9 cellular contexts compared by ENCODE assay signal in the genomic region with DNA sequence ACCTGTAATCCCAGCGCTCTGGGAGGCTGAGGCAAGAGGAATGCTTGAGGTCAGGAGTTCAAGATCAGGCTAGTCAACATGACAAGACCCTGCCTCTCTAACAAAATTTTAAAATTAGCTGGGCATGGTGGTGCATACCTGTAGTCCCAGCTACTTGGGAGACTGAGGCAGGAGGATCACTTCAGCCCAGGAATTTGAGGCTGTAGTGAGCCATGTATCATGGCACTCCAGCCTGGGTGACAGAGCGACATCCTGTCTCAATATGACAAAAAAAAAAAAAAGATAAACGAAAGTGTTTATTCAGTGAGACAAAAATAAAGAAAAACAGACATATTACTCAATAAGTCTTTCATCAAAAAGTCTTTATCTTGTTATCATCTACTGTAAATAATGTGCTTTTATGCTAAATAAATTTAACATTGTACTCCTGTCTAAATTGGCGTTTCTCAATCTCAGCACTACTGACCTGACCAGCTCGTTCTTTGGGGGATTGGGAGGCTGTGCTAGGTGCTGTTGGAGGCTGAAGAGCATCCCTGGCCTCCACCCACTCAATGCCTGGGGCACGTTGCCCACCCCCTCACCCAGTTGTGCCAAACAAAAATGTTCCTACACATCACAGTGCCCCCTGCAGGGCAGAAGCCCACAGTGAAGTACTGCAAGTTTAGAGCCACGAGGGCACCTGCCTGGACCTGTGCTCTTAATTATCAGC. TPM values are rescaled to one million over a fixed set of nuclear protein-coding genes. Genes with fewer than 3 reads are reported as not detected.
DNase-seq lines count a peak whose midpoint lies in the region; ATAC-seq, FAIRE-seq and TF ChIP-seq lines count a peak whose summit lies in the region.
"Had no signal": no experiment of that assay in that cellular context is flagged by ENCODE, and none has a peak within 500 bp of the region (broad histone marks: within the 10 kb centered on the region; RNA-seq: fewer than 3 reads in every experiment).

No MANE protein-coding gene starts in this region.

- peak; percentile 28 for TF ChIP-seq RAD21 in SK-N-SH (IDR thresholded peaks at IDR 0.05; ENCODE audit: low read length)

- H3K9me3 ChIP-seq in SK-N-SH (no peaks in the 10 kb centered on the region), pancreas (no peaks in the 10 kb centered on the region)
- H3K9me3 ChIP-seq: stomach had no signal

- ATAC-seq in SK-N-SH treated with all-trans-retinoic acid at 6 μM for 48 hours (no peak), pancreas (peak in 2 of 4 donors; percentile 23 to 28), HG03095 (IDR thresholded peaks at IDR 0.05; ENCODE audit: unreplicated experiment) (no peak), GM21723 (IDR thresholded peaks at IDR 0.05; ENCODE audit: unreplicated experiment) (no peak), GM18907 (IDR thresholded peaks at IDR 0.05; ENCODE audit: unreplicated experiment) (no peak)

- TF ChIP-seq CTCF in SK-N-SH (IDR thresholded peaks at IDR 0.05) (peak; percentile 69), LNCaP clone FGC (IDR thresholded peaks at IDR 0.05; ENCODE audit: control insufficient read depth, extremely low read depth, insufficient read depth) (peak; percentile 56), brain microvascular endothelial cell (IDR thresholded peaks at IDR 0.05; ENCODE audit: low read depth, low read length, missing control alignments) (peak; percentile 73), pancreas (IDR thresholded peaks at IDR 0.05) (peak in 3 of 4 donors; percentile 24 to 31 (median 24))

- H3K27ac ChIP-seq in SK-N-SH (ENCODE audit: low read depth in 2 of 2, low read length in 1 of 2) (no peak overlapping the region), brain microvascular endothelial cell (no peak overlapping the region), pancreas (no peak overlapping the region)
- H3K27ac ChIP-seq: stomach had no signal

- POLR2A ChIA-PET in SK-N-SH (lab: Yijun Ruan, JAX): no interaction called here

- WGBS in SK-N-SH (ENCODE audit: low lambda C conversion rate): 88% methylated on average over 7 of the region's 7 CpGs
- 83 to 84% methylated on average over 7 of the region's 7 CpGs for WGBS in pancreas, 2 donors

- in situ Hi-C loops in brain microvascular endothelial cell (cut with HindIII; ENCODE audit: low pct_ligation_motif_present, low sequenced_read_pairs): no loop called here

- no peak overlapping the region for H3K9ac ChIP-seq in SK-N-SH

- H4K20me1 ChIP-seq in SK-N-SH (ENCODE audit: insufficient read depth): peaks cover 5% of the 10 kb centered on the region; the same call in 1 of the 2 replicates

- no peak overlapping the region for H3K4me2 ChIP-seq in SK-N-SH

- H3K27me3 ChIP-seq in SK-N-SH (ENCODE audit: insufficient read depth): no peaks in the 10 kb centered on the region
- H3K27me3 ChIP-seq in brain microvascular endothelial cell (replicated peaks): no peaks in the 10 kb centered on the region
- H3K27me3 ChIP-seq in pancreas: no peaks in the 10 kb centered on the region
- H3K27me3 ChIP-seq: stomach had no signal

- peaks cover 23% of the 10 kb centered on the region; the same call in 1 of the 2 replicates for H3K79me2 ChIP-seq in SK-N-SH (ENCODE audit: insufficient read depth)

- H3K4me3 ChIP-seq in SK-N-SH (ENCODE audit: low read depth in 2 of 2, low read length in 1 of 2): no peak overlapping the region
- H3K4me3 ChIP-seq in LNCaP clone FGC (ENCODE audit: low read depth, low read length): no peak overlapping the region
- H3K4me3 ChIP-seq in brain microvascular endothelial cell (ENCODE audit: low read depth, low read length): no peak overlapping the region
- H3K4me3 ChIP-seq in pancreas: no peak overlapping the region
- H3K4me3 ChIP-seq: stomach had no signal

- no peak overlapping the region for H2AFZ ChIP-seq in SK-N-SH (ENCODE audit: low read depth)

- intact Hi-C loops in pancreas (cut with DNase I): no loop called here

- CTCF ChIA-PET in SK-N-SH (lab: Yijun Ruan, JAX): interaction anchor here (0.6 to 2.6 kb wide), 30 partner anchors 8 to 254 kb away, joined by 3 to 15 read pairs (median 4); no protein-coding TSS in a partner anchor

- H3K9me2 ChIP-seq in SK-N-SH: no peaks in the 10 kb centered on the region

- no peak for TF ChIP-seq EP300 in SK-N-SH (IDR thresholded peaks at IDR 0.05; ENCODE audit: borderline replicate concordance in 1 of 2, low read depth in 1 of 2, low read length in 1 of 2)

- H3K36me3 ChIP-seq in SK-N-SH (replicated peaks in 1 of 2; ENCODE audit: control insufficient read depth in 1 of 2, insufficient read depth in 2 of 2, low read length in 1 of 2) (peaks cover 34 to 37% of the 10 kb centered on the region in 2 experiments), brain microvascular endothelial cell (replicated peaks) (peaks cover 3% of the 10 kb centered on the region), pancreas (no peaks in the 10 kb centered on the region)

- DNase-seq in SK-N-SH (peak; percentile 58), LNCaP clone FGC (ENCODE audit: low read depth) (no peak), brain microvascular endothelial cell (no peak), pancreas (peak in 1 of 6 donors; percentile 39)
- DNase-seq: stomach had no signal

- H3K4me1 ChIP-seq in SK-N-SH (ENCODE audit: control insufficient read depth in 1 of 2, insufficient read depth in 2 of 2, low read depth in 1 of 2, low read length in 1 of 2): peaks cover 11 to 12% of the 10 kb centered on the region in 2 experiments; a peak in 3 of 4 replicates
- H3K4me1 ChIP-seq in pancreas: peaks cover 0 to 12% (median 10%) of the 10 kb centered on the region in 3 donors

- no peak for FAIRE-seq in pancreas (lab: Jason Lieb, UNC)

- H3F3A ChIP-seq in SK-N-SH (replicated peaks; ENCODE audit: insufficient read depth): peaks cover 36% of the 10 kb centered on the region

TF ChIP-seq in SK-N-SH, 30 proteins besides CTCF, POLR2A, EP300 and RAD21 (continues in another document):
- TF ChIP-seq NRF1 (IDR thresholded peaks at IDR 0.05; ENCODE audit: low read depth, low read length): no peak
- TF ChIP-seq FOXJ3 (CRISPR knock-in tag; IDR thresholded peaks at IDR 0.05): no peak
- TF ChIP-seq NFIC (IDR thresholded peaks at IDR 0.05; ENCODE audit: borderline replicate concordance): no peak

TF ChIP-seq in SK-N-SH treated with all-trans-retinoic acid at 6 μM for 48 hours, 23 proteins besides CTCF, POLR2A, EP300 and RAD21:
- no peak for TF ChIP-seq ISL1 (CRISPR knock-in tag; IDR thresholded peaks at IDR 0.05)
- TF ChIP-seq TOX (CRISPR knock-in tag; IDR thresholded peaks at IDR 0.05; ENCODE audit: borderline replicate concordance): no peak
- TF ChIP-seq PATZ1 (CRISPR knock-in tag; IDR thresholded peaks at IDR 0.05; ENCODE audit: borderline replicate concordance): no peak
- TF ChIP-seq SNAI2 (CRISPR knock-in tag; IDR thresholded peaks at IDR 0.05): no peak
- TF ChIP-seq CREB5 (CRISPR knock-in tag; IDR thresholded peaks at IDR 0.05; ENCODE audit: low read depth): no peak
- TF ChIP-seq ZFP3 (CRISPR knock-in tag; IDR thresholded peaks at IDR 0.05): no peak
- TF ChIP-seq BACH2 (CRISPR knock-in tag; IDR thresholded peaks at IDR 0.05; ENCODE audit: borderline replicate concordance): no peak
- TF ChIP-seq RARB (CRISPR knock-in tag; IDR thresholded peaks at IDR 0.05): no peak

RNA-seq across cellular contexts. Expression of gene NCAPG2, which starts 57.7 kb away (rescaled TPM):
- 25.0 and 27.6 TPM in 2 replicates for polyA plus RNA-seq in SK-N-SH (2012; rRNA removed)
- 26.2 and 27.7 TPM in 2 replicates for polyA plus RNA-seq in SK-N-SH (2012; cell fraction: cytosol; rRNA removed)
- polyA plus RNA-seq in SK-N-SH (2012; cell fraction: nucleus; rRNA removed): 19.1 and 22.6 TPM in 2 replicates
- total RNA-seq in pancreas: 1 to 10 TPM; 1.9 to 4.0 (median 3.2) TPM
- 1 to 10 TPM; 1.4 to 1.9 TPM for polyA plus RNA-seq in pancreas

RNA-seq across cellular contexts. Expression of gene PTPRN2, which starts 59.3 kb away (rescaled TPM):
- polyA plus RNA-seq in SK-N-SH (2012; rRNA removed): 3.9 and 4.0 TPM in 2 replicates
- polyA plus RNA-seq in SK-N-SH (2012; cell fraction: cytosol; rRNA removed): 3.0 and 4.1 TPM in 2 replicates
- 4.5 and 5.5 TPM in 2 replicates for polyA plus RNA-seq in SK-N-SH (2012; cell fraction: nucleus; rRNA removed)
- 10 to 100 TPM; 12.4 to 40.7 (median 31.8) TPM for total RNA-seq in pancreas
- polyA plus RNA-seq in pancreas: 10 to 100 TPM; 12.2 to 49.2 TPM
